ENCODE assay signal across 14 cellular contexts in the genomic region with DNA sequence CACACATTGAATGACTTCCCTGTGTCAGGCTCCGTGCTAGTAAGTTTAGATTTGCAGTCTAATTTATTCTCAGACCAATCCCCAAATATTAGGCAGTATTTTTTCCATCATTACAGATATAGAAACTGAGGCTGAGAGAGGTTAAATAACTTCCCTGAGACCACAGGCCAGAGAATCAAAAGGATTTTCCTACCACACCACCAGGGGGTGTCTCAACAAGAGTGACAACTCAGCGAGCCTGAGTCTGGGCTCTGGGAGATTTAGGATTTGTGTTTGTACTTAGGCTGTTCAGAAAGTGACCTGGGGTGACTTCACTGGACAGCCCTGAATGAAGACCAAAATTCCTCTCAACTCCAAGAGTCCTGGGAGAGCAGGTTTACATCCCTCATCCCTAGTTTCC. TPM values are rescaled to one million over a fixed set of nuclear protein-coding genes. Genes with fewer than 3 reads are reported as not detected.
DNase-seq lines count a peak whose midpoint lies in the region; ATAC-seq and TF ChIP-seq lines count a peak whose summit lies in the region.
"Had no signal": no experiment of that assay in that cellular context is flagged by ENCODE, and none has a peak within 500 bp of the region (broad histone marks: within the 10 kb centered on the region; RNA-seq: fewer than 3 reads in every experiment).

No MANE protein-coding gene starts in this region.

- WGBS in testis, 2 donors: 42 to 62% methylated on average over 2 of the region's 2 CpGs

- no peaks in the 10 kb centered on the region for H3F3A ChIP-seq in Loucy (ENCODE audit: low read depth)

- no peaks in the 10 kb centered on the region for H3K4me1 Mint-ChIP-seq in nephron progenitor cell
- H3K4me1 Mint-ChIP-seq: IgD-negative memory B cell had no signal

- no peak overlapping the region for H3K4me2 ChIP-seq in Loucy (ENCODE audit: low read depth, low read length, poor library complexity, severe bottlenecking)

- ATAC-seq in mucosa of descending colon (peak; percentile 34), GM19328 (IDR thresholded peaks at IDR 0.05; ENCODE audit: unreplicated experiment) (no peak)

- peaks cover 86% of the 10 kb centered on the region for H3K9me3 Mint-ChIP-seq in nephron progenitor cell
- H3K9me3 Mint-ChIP-seq: activated T-cell treated with anti-CD3 and anti-CD28 coated beads, Interleukin-2, amount 50 U/mL, for 24 hours; IgD-negative memory B cell had no signal

- no peak overlapping the region for H3K9ac ChIP-seq in Loucy (ENCODE audit: low read depth, low read length, poor library complexity, severe bottlenecking)

- DNase-seq in DMS53 (lab: John Stamatoyannopoulos, UW) (peak; percentile 31), DMS53 treated with DMSO at 0.1 percent for 48 hours (lab: John Stamatoyannopoulos, UW; ENCODE audit: unreplicated experiment) (no peak), WERI-Rb-1 (peak; percentile 41), mucosa of descending colon (peak in 1 of 3 donors; percentile 13), nephron progenitor cell (no peak), testis (no peak)
- DNase-seq: activated T-cell treated with anti-CD3 and anti-CD28 coated beads, Interleukin-2, amount 50 U/mL, for 24 hours; NCI-H524 treated with DMSO at 0.1 percent for 48 hours; T-helper 9 cell had no signal

- H3K4me1 ChIP-seq in Loucy (ENCODE audit: insufficient read depth, low read length, poor library complexity, severe bottlenecking): no peaks in the 10 kb centered on the region
- H3K4me1 ChIP-seq in mucosa of descending colon (ENCODE audit: low read depth): no peaks in the 10 kb centered on the region
- no peaks in the 10 kb centered on the region for H3K4me1 ChIP-seq in testis

- no peak overlapping the region for H3K27ac Mint-ChIP-seq in nephron progenitor cell
- H3K27ac Mint-ChIP-seq: activated T-cell treated with anti-CD3 and anti-CD28 coated beads, Interleukin-2, amount 50 U/mL, for 24 hours; IgD-negative memory B cell had no signal

- H3K4me3 ChIP-seq in Loucy (ENCODE audit: low read length, poor library complexity, severe bottlenecking): no peak overlapping the region
- no peak overlapping the region for H3K4me3 ChIP-seq in WERI-Rb-1 (ENCODE audit: low read depth, low read length)
- no peak overlapping the region for H3K4me3 ChIP-seq in mucosa of descending colon
- H3K4me3 ChIP-seq in testis: no peak overlapping the region
- H3K4me3 ChIP-seq: skin epidermis had no signal

- TF ChIP-seq POLR2A in testis (IDR thresholded peaks at IDR 0.05): no peak

- H3K36me3 ChIP-seq in Loucy (ENCODE audit: insufficient read depth, low read length) (no peaks in the 10 kb centered on the region), WERI-Rb-1 (no peaks in the 10 kb centered on the region), mucosa of descending colon (ENCODE audit: low read depth) (no peaks in the 10 kb centered on the region), testis (ENCODE audit: low read depth, missing control alignments) (no peaks in the 10 kb centered on the region)

- TF ChIP-seq CTCF in Loucy (conservative IDR thresholded peaks at IDR 0.05; ENCODE audit: low read length) (peak; percentile 59), WERI-Rb-1 (IDR thresholded peaks at IDR 0.05; ENCODE audit: low read depth, low read length) (peak; percentile 63), mucosa of descending colon (IDR thresholded peaks at IDR 0.05) (no peak), nephron progenitor cell (IDR thresholded peaks at IDR 0.05) (no peak), testis (IDR thresholded peaks at IDR 0.05) (no peak)

- H2AFZ ChIP-seq in Loucy (ENCODE audit: low read length): no peak overlapping the region

- intact Hi-C loops in mucosa of descending colon (cut with DNase I, micrococcal nuclease) (no loop called here), testis (cut with DNase I; ENCODE audit: low total_unique reads) (no loop called here)

- H3K4me3 Mint-ChIP-seq in nephron progenitor cell: no peak overlapping the region
- H3K4me3 Mint-ChIP-seq: activated T-cell treated with anti-CD3 and anti-CD28 coated beads, Interleukin-2, amount 50 U/mL, for 24 hours; IgD-negative memory B cell had no signal

- H3K79me2 ChIP-seq in Loucy (ENCODE audit: insufficient read depth, low read length): no peaks in the 10 kb centered on the region

- no peaks in the 10 kb centered on the region for H3K36me3 Mint-ChIP-seq in nephron progenitor cell (ENCODE audit: low read depth)

- H3K27ac ChIP-seq in WERI-Rb-1 (no peak overlapping the region), testis (no peak overlapping the region)
- H3K27ac ChIP-seq: skin epidermis had no signal

- H3K9me3 ChIP-seq in Loucy (ENCODE audit: insufficient read depth, low read depth, low read length) (no peaks in the 10 kb centered on the region), WERI-Rb-1 (ENCODE audit: severe bottlenecking) (no peaks in the 10 kb centered on the region), mucosa of descending colon (no peaks in the 10 kb centered on the region), testis (no peaks in the 10 kb centered on the region)

- H4K20me1 ChIP-seq in Loucy (ENCODE audit: insufficient read depth, low read length, poor library complexity, severe bottlenecking): no peaks in the 10 kb centered on the region

- H3K9me2 ChIP-seq in Loucy (replicated peaks; ENCODE audit: low read depth, low read length): no peaks in the 10 kb centered on the region

- H3K27me3 ChIP-seq in Loucy (ENCODE audit: insufficient read depth, low read length, poor library complexity, severe bottlenecking): no peaks in the 10 kb centered on the region
- peaks cover 91% of the 10 kb centered on the region for H3K27me3 ChIP-seq in WERI-Rb-1 (ENCODE audit: insufficient read depth, low read depth, severe bottlenecking)
- no peaks in the 10 kb centered on the region for H3K27me3 ChIP-seq in testis

- H3K27me3 Mint-ChIP-seq in nephron progenitor cell (ENCODE audit: low read depth, poor library complexity): peaks cover 8% of the 10 kb centered on the region

RNA-seq across cellular contexts. Expression of a gene that starts 13.3 kb away (rescaled TPM):
- not detected for total RNA-seq in mucosa of descending colon
- total RNA-seq in testis: under 1 TPM in 1 of 2 donors, not detected in 1; 0.37 TPM
- 0.44 TPM for polyA plus RNA-seq in testis (ENCODE audit: insufficient read depth, low read depth, low replicate concordance)
- total RNA-seq: mucosa of gallbladder had no signal
- polyA plus RNA-seq: IgD-negative memory B cell had no signal

RNA-seq across cellular contexts. Expression of a gene that starts 17.0 kb away (rescaled TPM):
- total RNA-seq in mucosa of descending colon: not detected
- total RNA-seq in testis: not detected
- not detected for polyA plus RNA-seq in testis (ENCODE audit: insufficient read depth, low read depth, low replicate concordance)
- total RNA-seq: mucosa of gallbladder had no signal
- polyA plus RNA-seq: IgD-negative memory B cell had no signal

Comparison
In these comparisons a context has a peak if more than half of its experiments do, and no peak if none do; other contexts are left out.
1. DNase-seq: peak in DMS53 (single experiment) and WERI-Rb-1 (single experiment); none in DMS53 treated with DMSO at 0.1 percent for 48 hours (single experiment), nephron progenitor cell (single experiment) and testis (single experiment).
2. CTCF ChIP-seq: peak in Loucy (single experiment) and WERI-Rb-1 (single experiment); none in mucosa of descending colon (single experiment), nephron progenitor cell (single experiment) and testis (0 of 3).